8 cellular contexts compared by ENCODE assay signal in the genomic region with DNA sequence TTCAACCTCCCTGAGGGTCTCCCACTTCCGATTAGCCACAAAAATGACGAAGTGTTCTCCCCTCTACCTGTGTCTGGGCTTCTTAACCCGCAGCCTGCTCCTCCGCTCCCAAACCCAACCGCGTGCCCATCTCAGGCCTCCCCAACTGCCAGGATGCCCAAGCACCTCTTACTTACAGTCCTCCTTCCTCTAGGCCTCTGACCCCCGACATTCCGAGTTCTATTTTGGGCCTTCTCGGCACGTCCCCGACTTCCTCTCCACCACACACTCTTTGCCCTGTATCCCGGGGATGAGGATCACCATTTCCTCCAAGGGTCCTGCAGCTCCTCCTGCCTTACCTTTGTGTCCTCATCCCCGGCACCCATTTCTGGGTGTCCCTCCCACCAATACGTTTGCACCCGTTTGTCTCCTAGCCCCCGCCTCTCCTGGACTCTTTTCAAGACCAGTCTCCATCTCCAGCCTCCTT. TPM values are rescaled to one million over a fixed set of nuclear protein-coding genes. Genes with fewer than 3 reads are reported as not detected.
DNase-seq lines count a peak whose midpoint lies in the region; ATAC-seq, FAIRE-seq and TF ChIP-seq lines count a peak whose summit lies in the region.

No MANE protein-coding gene starts in this region.

- TF ChIP-seq CTCF in GM12865 (IDR thresholded peaks at IDR 0.05; ENCODE audit: insufficient read depth, low read depth, low read length, missing control alignments) (no peak), colonic mucosa (IDR thresholded peaks at IDR 0.05) (no peak)

- H3K4me1 ChIP-seq in colonic mucosa: peaks cover 26% of the 10 kb centered on the region

- TF ChIP-seq POLR2A in H54 (IDR thresholded peaks at IDR 0.05; ENCODE audit: low read depth, low read length): no peak

- peak overlapping the region; percentile 97 for H3K27ac Mint-ChIP-seq in natural killer cell treated with Interleukin-12 subunit alpha and Interleukin-12 subunit beta and Interleukin-15 and Interleukin-18, amount 100 ng/mL, for 72 hours

- no peaks in the 10 kb centered on the region for H3K9me3 Mint-ChIP-seq in natural killer cell treated with Interleukin-12 subunit alpha and Interleukin-12 subunit beta and Interleukin-15 and Interleukin-18, amount 100 ng/mL, for 72 hours

- no peak for ATAC-seq in natural killer cell treated with Interleukin-12 subunit alpha and Interleukin-12 subunit beta and Interleukin-15 and Interleukin-18, amount 100 ng/mL, for 72 hours
- ATAC-seq in GM19455 (IDR thresholded peaks at IDR 0.05; ENCODE audit: unreplicated experiment) (no peak), GM18861 (IDR thresholded peaks at IDR 0.05; ENCODE audit: unreplicated experiment) (no peak)

- H3K4me3 ChIP-seq in GM12865 (ENCODE audit: low read depth, low read length): peak overlapping the region; percentile 68
- peak overlapping the region; percentile 92 for H3K4me3 ChIP-seq in colonic mucosa

- DNase-seq in GM12865 (ENCODE audit: low read depth): no peak
- peak; percentile 64 for DNase-seq in NOMO-1 treated with dmso at 0.1 percent for 144 hours (lab: John Stamatoyannopoulos, UW; ENCODE audit: unreplicated experiment)
- DNase-seq in colonic mucosa: no peak
- DNase-seq in natural killer cell treated with Interleukin-12 subunit alpha and Interleukin-12 subunit beta and Interleukin-15 and Interleukin-18, amount 100 ng/mL, for 72 hours (ENCODE audit: low spot score): no peak
- DNase-seq in H54 (ENCODE audit: insufficient read length, low spot score): no peak
- DNase-seq in NCI-H510A (lab: John Stamatoyannopoulos, UW): no peak

- peaks cover 47 to 51% of the 10 kb centered on the region in 2 donors for H3K4me1 Mint-ChIP-seq in natural killer cell treated with Interleukin-12 subunit alpha and Interleukin-12 subunit beta and Interleukin-15 and Interleukin-18, amount 100 ng/mL, for 72 hours (ENCODE audit: low read depth in 2 of 2)

- peak overlapping the region; percentile 98 for H3K4me3 Mint-ChIP-seq in natural killer cell treated with Interleukin-12 subunit alpha and Interleukin-12 subunit beta and Interleukin-15 and Interleukin-18, amount 100 ng/mL, for 72 hours

- no peak for FAIRE-seq in H54 (lab: Jason Lieb, UNC)

- H3K27ac ChIP-seq in colonic mucosa: peak overlapping the region; percentile 100

- intact Hi-C loops in colonic mucosa (cut with DNase I): no loop called here

- H3K36me3 Mint-ChIP-seq in natural killer cell treated with Interleukin-12 subunit alpha and Interleukin-12 subunit beta and Interleukin-15 and Interleukin-18, amount 100 ng/mL, for 72 hours: peaks cover 16% of the 10 kb centered on the region

- H3K9me3 ChIP-seq in colonic mucosa: no peaks in the 10 kb centered on the region

- H3K36me3 ChIP-seq in colonic mucosa: peaks cover 17% of the 10 kb centered on the region

- H3K27me3 ChIP-seq in colonic mucosa: no peaks in the 10 kb centered on the region

- H3K9ac ChIP-seq in colonic mucosa (ENCODE audit: low read depth in 2 of 2, low read length in 2 of 2): peak overlapping the region; percentile 79 to 82

- H3K27me3 Mint-ChIP-seq in natural killer cell treated with Interleukin-12 subunit alpha and Interleukin-12 subunit beta and Interleukin-15 and Interleukin-18, amount 100 ng/mL, for 72 hours: no peaks in the 10 kb centered on the region

RNA-seq across cellular contexts. Expression of gene MUS81, which starts 0.4 kb away (rescaled TPM):
- total RNA-seq in colonic mucosa: 10 to 100 TPM; 47.2 to 62.5 TPM
- total RNA-seq in natural killer cell treated with Interleukin-12 subunit alpha and Interleukin-12 subunit beta and Interleukin-15 and Interleukin-18, amount 100 ng/mL, for 72 hours: 100 to 1,000 TPM in 1 of 2 donors, 10 to 100 TPM in 1; 85.7 to 109 TPM

RNA-seq across cellular contexts. Expression of gene CFL1, which starts 1.9 kb away (rescaled TPM):
- total RNA-seq in colonic mucosa: 1,000 to 10,000 TPM; 1,832 to 1,932 TPM
- 1,000 to 10,000 TPM; 1,401 to 1,644 TPM for total RNA-seq in natural killer cell treated with Interleukin-12 subunit alpha and Interleukin-12 subunit beta and Interleukin-15 and Interleukin-18, amount 100 ng/mL, for 72 hours

RNA-seq across cellular contexts. Expression of gene EFEMP2, which starts 12.8 kb away (rescaled TPM):
- 10 to 100 TPM in 1 of 2 donors, 1 to 10 TPM in 1; 9.6 to 22.5 TPM for total RNA-seq in colonic mucosa
- total RNA-seq in natural killer cell treated with Interleukin-12 subunit alpha and Interleukin-12 subunit beta and Interleukin-15 and Interleukin-18, amount 100 ng/mL, for 72 hours: 10 to 100 TPM in 1 of 2 donors, 1 to 10 TPM in 1; 7.5 to 10.6 TPM

RNA-seq across cellular contexts. Expression of gene CTSW, which starts 19.8 kb away (rescaled TPM):
- 1 to 10 TPM; 1.2 TPM for total RNA-seq in colonic mucosa
- 100 to 1,000 TPM; 124 to 886 TPM for total RNA-seq in natural killer cell treated with Interleukin-12 subunit alpha and Interleukin-12 subunit beta and Interleukin-15 and Interleukin-18, amount 100 ng/mL, for 72 hours

RNA-seq across cellular contexts. Expression of gene SNX32, which starts 26.1 kb away (rescaled TPM):
- 1 to 10 TPM; 1.6 to 1.9 TPM for total RNA-seq in colonic mucosa
- total RNA-seq in natural killer cell treated with Interleukin-12 subunit alpha and Interleukin-12 subunit beta and Interleukin-15 and Interleukin-18, amount 100 ng/mL, for 72 hours: 1 to 10 TPM in 1 of 2 donors, under 1 TPM in 1; 0.52 to 1.0 TPM
